ENCODE assay signal across 29 cellular contexts in genomic region chr4:169464080-169464479, GRCh38.
"Had no signal": no experiment of that assay in that cellular context is flagged by ENCODE, and none has a peak within 500 bp of the region (broad histone marks: within the 10 kb centered on the region; RNA-seq: fewer than 3 reads in every experiment).

No MANE protein-coding gene starts in this region.

- H3K9me3 ChIP-seq: MG63, SJCRH30 had no signal

- FAIRE-seq: RCC 7860 had no signal

- H3K4me1 ChIP-seq: SJCRH30 had no signal

- H3K36me3 ChIP-seq: MG63, SJCRH30 had no signal

- H3K27ac ChIP-seq: PC-9, RWPE1, SJCRH30, SK-N-MC had no signal

- H3K4me3 ChIP-seq: MG63, PC-9, SJCRH30, SK-N-MC had no signal

- DNase-seq: Kasumi-1, KG1, MG63, MV-4-11, NCI-H1092, NCI-H1105, NCI-H1417 treated with DMSO at 0.1 percent for 48 hours, NCI-H1436 treated with DMSO at 0.1 percent for 48 hours, NCI-H1694 treated with DMSO at 0.1 percent for 48 hours, NCI-H187 treated with DMSO at 0.1 percent for 48 hours, NCI-H2029, NCI-H2081, NCI-H2171 treated with DMSO at 0.1 percent for 48 hours, NCI-H2227 treated with DMSO at 0.1 percent for 48 hours, NCI-H446 treated with DMSO at 0.1 percent for 48 hours, NCI-H510A, NCI-H524, NCI-H526, NCI-H69, NCI-H748 treated with DMSO at 0.1 percent for 48 hours, NCI-H82, PC-9, SHP77, SIG-M5, SJCRH30, SW 1271 had no signal
